Comparison of ENCODE assay signal across 1 cellular context in genomic region chr11:35036642-35037041, GRCh38.
A peak's percentile ranks its signal among the peaks of the same experiment; 100 is the strongest.
TF ChIP-seq lines count a peak whose summit lies in the region.

No MANE protein-coding gene starts in this region.

TF ChIP-seq in K562, 482 proteins besides CTCF, POLR2A, EP300 and RAD21 (continued from another document and continues in another):
- 0 out of 2 replicates have a peak, but pooled peaks have one; percentile 39 for TF ChIP-seq ZBTB17 (CRISPR knock-in tag; IDR thresholded peaks at IDR 0.05)
- TF ChIP-seq DACH1 (IDR thresholded peaks at IDR 0.05; ENCODE audit: partially characterized antibody) = no peak
- TF ChIP-seq HMBOX1 (IDR thresholded peaks at IDR 0.05) = peak; percentile 71; the same call in 1 of the 2 replicates
- no peak for TF ChIP-seq ZFPM2 (CRISPR knock-in tag; IDR thresholded peaks at IDR 0.05)
- no peak for TF ChIP-seq ARID3B (CRISPR knock-in tag; IDR thresholded peaks at IDR 0.05; ENCODE audit: borderline replicate concordance)
- TF ChIP-seq SPI1 (IDR thresholded peaks at IDR 0.05; ENCODE audit: borderline replicate concordance, low read depth, low read length) = no peak
- no peak; the same call in 1 of the 2 replicates for TF ChIP-seq GTF2E2 (tag; IDR thresholded peaks at IDR 0.05)
- no peak for TF ChIP-seq E2F8 (IDR thresholded peaks at IDR 0.05; ENCODE audit: low read depth, partially characterized antibody)
- TF ChIP-seq RBM25 (IDR thresholded peaks at IDR 0.05; ENCODE audit: low read depth, low read length, severe bottlenecking) = no peak
- no peak for TF ChIP-seq MCM2 (IDR thresholded peaks at IDR 0.05; ENCODE audit: low read depth)
- TF ChIP-seq SMAD2 (IDR thresholded peaks at IDR 0.05; ENCODE audit: low read depth, low read length) = no peak
- no peak for TF ChIP-seq HMGN3 (IDR thresholded peaks at IDR 0.05; ENCODE audit: borderline replicate concordance, extremely low read depth, insufficient read length, low read depth, low read length)
- no peak for TF ChIP-seq MCM7 (IDR thresholded peaks at IDR 0.05)
- no peak for TF ChIP-seq MYNN (IDR thresholded peaks at IDR 0.05)
- TF ChIP-seq MYNN (CRISPR knock-in tag; IDR thresholded peaks at IDR 0.05) = no peak
- peak; percentile 10; the same call in 1 of the 2 replicates for TF ChIP-seq MAFK (IDR thresholded peaks at IDR 0.05; ENCODE audit: low read length)
- TF ChIP-seq SIN3B (IDR thresholded peaks at IDR 0.05; ENCODE audit: low read depth) = no peak
- TF ChIP-seq, protein P1, sequence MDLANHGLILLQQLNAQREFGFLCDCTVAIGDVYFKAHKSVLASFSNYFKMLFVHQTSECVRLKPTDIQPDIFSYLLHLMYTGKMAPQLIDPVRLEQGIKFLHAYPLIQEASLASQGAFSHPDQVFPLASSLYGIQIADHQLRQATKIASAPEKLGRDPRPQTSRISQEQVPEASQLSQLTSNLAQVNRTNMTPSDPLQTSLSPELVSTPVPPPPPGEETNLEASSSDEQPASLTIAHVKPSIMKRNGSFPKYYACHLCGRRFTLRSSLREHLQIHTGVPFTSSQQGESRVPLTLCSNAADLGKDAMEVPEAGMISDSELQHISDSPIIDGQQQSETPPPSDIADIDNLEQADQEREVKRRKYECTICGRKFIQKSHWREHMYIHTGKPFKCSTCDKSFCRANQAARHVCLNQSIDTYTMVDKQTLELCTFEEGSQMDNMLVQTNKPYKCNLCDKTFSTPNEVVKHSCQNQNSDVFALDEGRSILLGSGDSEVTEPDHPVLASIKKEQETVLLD (IDR thresholded peaks at IDR 0.05) = no peak
- no peak for TF ChIP-seq ZBTB33 (CRISPR knock-in tag; IDR thresholded peaks at IDR 0.05)
- no peak for TF ChIP-seq THRAP3 (IDR thresholded peaks at IDR 0.05; ENCODE audit: borderline replicate concordance)
- no peak for TF ChIP-seq BCL6 (CRISPR knock-in tag; IDR thresholded peaks at IDR 0.05)
- no peak for TF ChIP-seq ZNF77 (CRISPR knock-in tag; IDR thresholded peaks at IDR 0.05)
- TF ChIP-seq MTF1 (CRISPR knock-in tag; IDR thresholded peaks at IDR 0.05; ENCODE audit: borderline replicate concordance) = no peak
- TF ChIP-seq MTA2 (IDR thresholded peaks at IDR 0.05; ENCODE audit: low read depth) = 0 out of 2 replicates have a peak, but pooled peaks have one; percentile 12
- TF ChIP-seq NUFIP1 (IDR thresholded peaks at IDR 0.05; ENCODE audit: partially characterized antibody) = no peak
- peak; percentile 50; the same call in 1 of the 2 replicates for TF ChIP-seq FOSL1 (tag; conservative IDR thresholded peaks at IDR 0.05)
- no peak for TF ChIP-seq ZNF696 (CRISPR knock-in tag; conservative IDR thresholded peaks at IDR 0.05)
- peak; percentile 76 for TF ChIP-seq MEIS2 (IDR thresholded peaks at IDR 0.05; ENCODE audit: partially characterized antibody)
- TF ChIP-seq, protein P2, sequence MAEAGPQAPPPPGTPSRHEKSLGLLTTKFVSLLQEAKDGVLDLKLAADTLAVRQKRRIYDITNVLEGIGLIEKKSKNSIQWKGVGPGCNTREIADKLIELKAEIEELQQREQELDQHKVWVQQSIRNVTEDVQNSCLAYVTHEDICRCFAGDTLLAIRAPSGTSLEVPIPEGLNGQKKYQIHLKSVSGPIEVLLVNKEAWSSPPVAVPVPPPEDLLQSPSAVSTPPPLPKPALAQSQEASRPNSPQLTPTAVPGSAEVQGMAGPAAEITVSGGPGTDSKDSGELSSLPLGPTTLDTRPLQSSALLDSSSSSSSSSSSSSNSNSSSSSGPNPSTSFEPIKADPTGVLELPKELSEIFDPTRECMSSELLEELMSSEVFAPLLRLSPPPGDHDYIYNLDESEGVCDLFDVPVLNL (CRISPR knock-in tag; IDR thresholded peaks at IDR 0.05; ENCODE audit: low read depth) = no peak
- no peak for TF ChIP-seq TAF1 (IDR thresholded peaks at IDR 0.05; ENCODE audit: control insufficient read depth, extremely low read depth, insufficient read depth, low read length, severe bottlenecking)
- TF ChIP-seq ZBTB49 (CRISPR knock-in tag; IDR thresholded peaks at IDR 0.05; ENCODE audit: borderline replicate concordance) = no peak
- TF ChIP-seq PHF20 (IDR thresholded peaks at IDR 0.05; ENCODE audit: partially characterized antibody) = no peak
- TF ChIP-seq ZNF239 (CRISPR knock-in tag; IDR thresholded peaks at IDR 0.05) = no peak
- no peak for TF ChIP-seq ZBTB8A (IDR thresholded peaks at IDR 0.05; ENCODE audit: partially characterized antibody)
- TF ChIP-seq NEUROD1 (IDR thresholded peaks at IDR 0.05; ENCODE audit: borderline replicate concordance, low read depth, low read length, partially characterized antibody) = no peak
- no peak for TF ChIP-seq XRCC5 (IDR thresholded peaks at IDR 0.05; ENCODE audit: low read depth, low read length)
- TF ChIP-seq FOXJ3 (CRISPR knock-in tag; IDR thresholded peaks at IDR 0.05) = no peak
- no peak for TF ChIP-seq HBP1 (CRISPR knock-in tag; IDR thresholded peaks at IDR 0.05)
- no peak for TF ChIP-seq ZHX1 (conservative IDR thresholded peaks at IDR 0.05; ENCODE audit: low read length)
- TF ChIP-seq, protein P3, sequence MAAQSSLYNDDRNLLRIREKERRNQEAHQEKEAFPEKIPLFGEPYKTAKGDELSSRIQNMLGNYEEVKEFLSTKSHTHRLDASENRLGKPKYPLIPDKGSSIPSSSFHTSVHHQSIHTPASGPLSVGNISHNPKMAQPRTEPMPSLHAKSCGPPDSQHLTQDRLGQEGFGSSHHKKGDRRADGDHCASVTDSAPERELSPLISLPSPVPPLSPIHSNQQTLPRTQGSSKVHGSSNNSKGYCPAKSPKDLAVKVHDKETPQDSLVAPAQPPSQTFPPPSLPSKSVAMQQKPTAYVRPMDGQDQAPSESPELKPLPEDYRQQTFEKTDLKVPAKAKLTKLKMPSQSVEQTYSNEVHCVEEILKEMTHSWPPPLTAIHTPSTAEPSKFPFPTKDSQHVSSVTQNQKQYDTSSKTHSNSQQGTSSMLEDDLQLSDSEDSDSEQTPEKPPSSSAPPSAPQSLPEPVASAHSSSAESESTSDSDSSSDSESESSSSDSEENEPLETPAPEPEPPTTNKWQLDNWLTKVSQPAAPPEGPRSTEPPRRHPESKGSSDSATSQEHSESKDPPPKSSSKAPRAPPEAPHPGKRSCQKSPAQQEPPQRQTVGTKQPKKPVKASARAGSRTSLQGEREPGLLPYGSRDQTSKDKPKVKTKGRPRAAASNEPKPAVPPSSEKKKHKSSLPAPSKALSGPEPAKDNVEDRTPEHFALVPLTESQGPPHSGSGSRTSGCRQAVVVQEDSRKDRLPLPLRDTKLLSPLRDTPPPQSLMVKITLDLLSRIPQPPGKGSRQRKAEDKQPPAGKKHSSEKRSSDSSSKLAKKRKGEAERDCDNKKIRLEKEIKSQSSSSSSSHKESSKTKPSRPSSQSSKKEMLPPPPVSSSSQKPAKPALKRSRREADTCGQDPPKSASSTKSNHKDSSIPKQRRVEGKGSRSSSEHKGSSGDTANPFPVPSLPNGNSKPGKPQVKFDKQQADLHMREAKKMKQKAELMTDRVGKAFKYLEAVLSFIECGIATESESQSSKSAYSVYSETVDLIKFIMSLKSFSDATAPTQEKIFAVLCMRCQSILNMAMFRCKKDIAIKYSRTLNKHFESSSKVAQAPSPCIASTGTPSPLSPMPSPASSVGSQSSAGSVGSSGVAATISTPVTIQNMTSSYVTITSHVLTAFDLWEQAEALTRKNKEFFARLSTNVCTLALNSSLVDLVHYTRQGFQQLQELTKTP (IDR thresholded peaks at IDR 0.05; ENCODE audit: low read depth in 1 of 2, partially characterized antibody in 2 of 2) = no peak
- no peak for TF ChIP-seq IRF2 (CRISPR knock-in tag; IDR thresholded peaks at IDR 0.05)
